Comparison of ENCODE assay signal across 1 cellular context in genomic region chr1:109113787-109114568, GRCh38.
TF ChIP-seq lines count a peak whose summit lies in the region.

Gene ELAPOR1, plus strand, starts transcription at chr1:109114115. Its CDS starts 69 bp downstream, at chr1:109114184.

TF ChIP-seq in A549, 52 proteins besides CTCF, POLR2A, EP300 and RAD21 (continued from another document):
- TF ChIP-seq ESRRA (IDR thresholded peaks at IDR 0.05; ENCODE audit: borderline replicate concordance, low read length): no peak
- TF ChIP-seq RNF2 (IDR thresholded peaks at IDR 0.05; ENCODE audit: borderline replicate concordance, low read depth): no peak
- no peak for TF ChIP-seq RARB (CRISPR knock-in tag; IDR thresholded peaks at IDR 0.05)
- TF ChIP-seq CHD4 (IDR thresholded peaks at IDR 0.05; ENCODE audit: borderline replicate concordance): no peak
- TF ChIP-seq MYC (IDR thresholded peaks at IDR 0.05; ENCODE audit: borderline replicate concordance, low read length): no peak
- TF ChIP-seq HOXB5 (CRISPR knock-in tag; IDR thresholded peaks at IDR 0.05): no peak
